8 cellular contexts compared by ENCODE assay signal in genomic region chr15:34588046-34588674, GRCh38. TPM values are rescaled to one million over a fixed set of nuclear protein-coding genes. Genes with fewer than 3 reads are reported as not detected.
DNase-seq lines count a peak whose midpoint lies in the region; ATAC-seq and TF ChIP-seq lines count a peak whose summit lies in the region.

No MANE protein-coding gene starts in this region.

- H3K27ac ChIP-seq in OCI-LY3 (ENCODE audit: low read length): no peak overlapping the region
- H3K27ac ChIP-seq in esophagus squamous epithelium: no peak overlapping the region
- H3K27ac ChIP-seq in tibial artery: no peak overlapping the region

- H3K4me3 ChIP-seq in AG04449 (ENCODE audit: low read depth, low read length) (peak overlapping the region; percentile 42), OCI-LY3 (ENCODE audit: low read length) (peak overlapping the region; percentile 77), esophagus squamous epithelium (peak overlapping the region in 2 of 4 donors; percentile 15 to 46), tibial artery (peak overlapping the region in 1 of 2 donors; percentile 23)

- H3K4me1 ChIP-seq in OCI-LY3 (ENCODE audit: low read length): peaks cover 19% of the 10 kb centered on the region; the same call in 1 of the 2 replicates
- H3K4me1 ChIP-seq in esophagus squamous epithelium: peaks cover 7 to 20% (median 11%) of the 10 kb centered on the region in 3 donors
- peaks cover 0 to 11% (median 8%) of the 10 kb centered on the region in 4 donors for H3K4me1 ChIP-seq in tibial artery

- no peaks in the 10 kb centered on the region for H4K20me1 ChIP-seq in OCI-LY3 (ENCODE audit: insufficient read depth, low read length)

- TF ChIP-seq CTCF in AG04449 (IDR thresholded peaks at IDR 0.05; ENCODE audit: insufficient read depth, low read length, missing control alignments) (peak; percentile 71), OCI-LY3 (IDR thresholded peaks at IDR 0.05; ENCODE audit: low read depth, low read length) (peak; percentile 85), esophagus squamous epithelium (IDR thresholded peaks at IDR 0.05) (peak; percentile 66 to 85 (median 76)), nephron (IDR thresholded peaks at IDR 0.05; ENCODE audit: unreplicated experiment in 3 of 3) (peak; percentile 71 to 86 (median 78)), tibial artery (IDR thresholded peaks at IDR 0.05) (peak; percentile 72 to 76)

- H3K36me3 Mint-ChIP-seq in activated T-cell treated with anti-CD3 and anti-CD28 coated beads, Interleukin-2, amount 50 U/mL, for 4 hours (ENCODE audit: insufficient read depth): no peaks in the 10 kb centered on the region
- no peaks in the 10 kb centered on the region for H3K36me3 Mint-ChIP-seq in nephron (ENCODE audit: low read depth)

- H3K9me3 Mint-ChIP-seq in activated T-cell treated with anti-CD3 and anti-CD28 coated beads, Interleukin-2, amount 50 U/mL, for 4 hours: no peaks in the 10 kb centered on the region
- no peaks in the 10 kb centered on the region for H3K9me3 Mint-ChIP-seq in nephron

- peak; percentile 42 for ATAC-seq in GM18498 (IDR thresholded peaks at IDR 0.05; ENCODE audit: unreplicated experiment)
- peak; percentile 33 to 40 for ATAC-seq in activated T-cell treated with anti-CD3 and anti-CD28 coated beads, Interleukin-2, amount 50 U/mL, for 4 hours

- H3K9ac ChIP-seq in OCI-LY3 (ENCODE audit: low read length): peak overlapping the region; percentile 65

- H2AFZ ChIP-seq in OCI-LY3 (ENCODE audit: low read depth, low read length): peak overlapping the region; percentile 98

- no peaks in the 10 kb centered on the region for H3K27me3 ChIP-seq in OCI-LY3 (ENCODE audit: low read depth, low read length)
- peaks cover 0 to 12% (median 0%) of the 10 kb centered on the region in 4 donors for H3K27me3 ChIP-seq in esophagus squamous epithelium
- H3K27me3 ChIP-seq in tibial artery: no peaks in the 10 kb centered on the region

- peak in 1 of 4 donors; percentile 8 for TF ChIP-seq POLR2A in esophagus squamous epithelium (IDR thresholded peaks at IDR 0.05)

- H3K27me3 Mint-ChIP-seq in activated T-cell treated with anti-CD3 and anti-CD28 coated beads, Interleukin-2, amount 50 U/mL, for 4 hours (ENCODE audit: low read depth): peaks cover 2% of the 10 kb centered on the region
- peaks cover 13% of the 10 kb centered on the region for H3K27me3 Mint-ChIP-seq in nephron (ENCODE audit: low read depth)

- peak overlapping the region; percentile 72 for H3K4me3 Mint-ChIP-seq in activated T-cell treated with anti-CD3 and anti-CD28 coated beads, Interleukin-2, amount 50 U/mL, for 4 hours
- H3K4me3 Mint-ChIP-seq in nephron: peak overlapping the region; percentile 78 to 87 (median 82)

- peaks cover 12% of the 10 kb centered on the region for H3K79me2 ChIP-seq in OCI-LY3 (ENCODE audit: low read length)

- H3K4me2 ChIP-seq in OCI-LY3 (ENCODE audit: low read length): peak overlapping the region; percentile 76

- H3K27ac Mint-ChIP-seq in nephron: peak overlapping the region; percentile 56 to 87 (median 84)

- CTCF ChIA-PET in AG04449 (lab: Yijun Ruan, JAX): interaction anchor here (0.8 to 2.2 kb wide), 14 partner anchors 14 to 528 kb away, joined by 3 to 19 read pairs (median 7); no protein-coding TSS in a partner anchor

- 7 to 17% methylated on average over 10 of the region's 10 CpGs for WGBS in esophagus squamous epithelium, 2 donors

- intact Hi-C loops in esophagus squamous epithelium (cut with DNase I) (no loop called here), tibial artery (cut with DNase I; ENCODE audit: low total_unique reads) (loop anchor here (10.0 kb wide), 2 partner anchors 73 to 363 kb away; partner anchors contain the start of gene EMC4)

- DNase-seq in AG04449 (ENCODE audit: low read depth, low spot score) (peak; percentile 33), HT1080 (ENCODE audit: low read depth) (peak; percentile 86), esophagus squamous epithelium (lab: John Stamatoyannopoulos, UW) (no peak), tibial artery (peak in 1 of 2 donors; percentile 63)
- DNase-seq in activated T-cell treated with anti-CD3 and anti-CD28 coated beads, Interleukin-2, amount 50 U/mL, for 4 hours: peak; percentile 46

- no peaks in the 10 kb centered on the region for H3K36me3 ChIP-seq in OCI-LY3 (replicated peaks; ENCODE audit: low read depth, low read length)
- H3K36me3 ChIP-seq in esophagus squamous epithelium: no peaks in the 10 kb centered on the region
- H3K36me3 ChIP-seq in tibial artery: no peaks in the 10 kb centered on the region

- peaks cover 7% of the 10 kb centered on the region for H3K4me1 Mint-ChIP-seq in activated T-cell treated with anti-CD3 and anti-CD28 coated beads, Interleukin-2, amount 50 U/mL, for 4 hours (ENCODE audit: low read depth)
- peaks cover 5% of the 10 kb centered on the region for H3K4me1 Mint-ChIP-seq in nephron

- H3K9me3 ChIP-seq in OCI-LY3 (ENCODE audit: insufficient read depth, low read length) (no peaks in the 10 kb centered on the region), esophagus squamous epithelium (no peaks in the 10 kb centered on the region), tibial artery (no peaks in the 10 kb centered on the region)

- POLR2A ChIA-PET in AG04449 (lab: Yijun Ruan, JAX): interaction anchor here (0.7 to 0.9 kb wide), 2 partner anchors 72 to 281 kb away, joined by 3 read pairs; no protein-coding TSS in a partner anchor

RNA-seq across cellular contexts. Expression of gene GOLGA8B, which starts 4.7 kb away (rescaled TPM):
- total RNA-seq in HT1080 (2014; rRNA removed; shearing (Covaris generic)): 8.5 and 9.6 TPM in 2 replicates
- polyA plus RNA-seq in HT1080 (2015; cell fraction: cytosol; rRNA removed): 8.6 and 9.5 TPM in 2 replicates
- polyA plus RNA-seq in HT1080 (2015; cell fraction: nucleus; rRNA removed): 189 and 196 TPM in 2 replicates
- 100 to 1,000 TPM in 2 of 3 donors, 10 to 100 TPM in 1; 65.5 to 159 (median 135) TPM for total RNA-seq in activated T-cell treated with anti-CD3 and anti-CD28 coated beads, Interleukin-2, amount 50 U/mL, for 4 hours
- total RNA-seq in esophagus squamous epithelium: 100 to 1,000 TPM in 1 of 4 donors, 10 to 100 TPM in 2, 1 to 10 TPM in 1; 3.4 to 105 (median 33.7) TPM
